In the genomic region with DNA sequence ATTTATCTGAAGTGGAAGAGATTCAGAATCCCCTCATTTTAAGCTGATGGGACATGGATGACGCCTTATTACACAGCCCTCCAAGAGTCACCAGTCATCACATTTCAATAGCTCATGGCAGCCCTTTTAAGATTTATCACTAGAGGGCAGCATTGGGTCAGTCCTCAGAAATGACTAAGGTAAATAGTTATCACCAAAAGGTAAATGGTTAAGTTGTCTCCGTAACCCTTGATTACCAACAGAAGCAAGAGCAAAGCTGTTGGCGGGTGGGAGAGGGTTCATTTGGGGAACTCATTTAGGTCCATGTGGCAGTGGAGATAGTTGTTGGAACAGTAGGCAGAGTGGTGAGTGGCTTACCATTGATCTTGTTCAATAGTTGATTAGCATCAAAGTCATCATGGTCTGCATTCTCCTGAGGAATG, we compare ENCODE assay signal across 2 cellular contexts.
TF ChIP-seq lines count a peak whose summit lies in the region.

No MANE protein-coding gene starts in this region.

TF ChIP-seq in HEK293, 187 proteins besides CTCF, POLR2A, EP300 and RAD21 (continued from another document):
- TF ChIP-seq, protein P1, sequence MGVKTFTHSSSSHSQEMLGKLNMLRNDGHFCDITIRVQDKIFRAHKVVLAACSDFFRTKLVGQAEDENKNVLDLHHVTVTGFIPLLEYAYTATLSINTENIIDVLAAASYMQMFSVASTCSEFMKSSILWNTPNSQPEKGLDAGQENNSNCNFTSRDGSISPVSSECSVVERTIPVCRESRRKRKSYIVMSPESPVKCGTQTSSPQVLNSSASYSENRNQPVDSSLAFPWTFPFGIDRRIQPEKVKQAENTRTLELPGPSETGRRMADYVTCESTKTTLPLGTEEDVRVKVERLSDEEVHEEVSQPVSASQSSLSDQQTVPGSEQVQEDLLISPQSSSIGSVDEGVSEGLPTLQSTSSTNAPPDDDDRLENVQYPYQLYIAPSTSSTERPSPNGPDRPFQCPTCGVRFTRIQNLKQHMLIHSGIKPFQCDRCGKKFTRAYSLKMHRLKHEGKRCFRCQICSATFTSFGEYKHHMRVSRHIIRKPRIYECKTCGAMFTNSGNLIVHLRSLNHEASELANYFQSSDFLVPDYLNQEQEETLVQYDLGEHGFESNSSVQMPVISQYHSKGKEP (tag by site-specific recombination; IDR thresholded peaks at IDR 0.05), result no peak
- TF ChIP-seq ZNF654 (tag by site-specific recombination; IDR thresholded peaks at IDR 0.05; ENCODE audit: low read depth), result peak; percentile 97

TF ChIP-seq in SK-N-SH, 30 proteins besides CTCF, POLR2A, EP300 and RAD21 (continued from another document):
- TF ChIP-seq SMC3 (IDR thresholded peaks at IDR 0.05; ENCODE audit: low read depth, low read length), result peak; percentile 69
